In the genomic region with DNA sequence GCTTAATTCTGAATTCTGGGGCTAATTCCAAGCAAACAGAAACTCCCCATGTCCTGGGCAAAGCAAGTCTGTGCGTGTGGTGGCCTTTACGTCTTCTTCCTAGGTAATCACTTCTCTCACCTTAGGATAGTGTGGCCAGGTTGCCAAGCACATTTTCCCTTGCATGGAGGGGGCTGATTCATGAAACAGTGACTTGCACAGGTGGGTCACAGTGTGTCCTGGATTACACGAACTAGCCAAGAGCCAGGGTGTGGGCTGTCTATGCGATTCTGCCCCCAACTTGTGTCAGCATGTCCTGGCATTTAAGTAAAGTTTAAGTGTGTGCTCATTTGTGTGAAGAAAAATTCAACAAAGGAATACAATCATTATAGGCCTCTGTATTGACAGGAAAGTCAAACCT, we compare ENCODE assay signal across 29 cellular contexts.
"Had no signal": no experiment of that assay in that cellular context is flagged by ENCODE, and none has a peak within 500 bp of the region (broad histone marks: within the 10 kb centered on the region; RNA-seq: fewer than 3 reads in every experiment).

No MANE protein-coding gene starts in this region.

- H3K4me2 ChIP-seq: hepatocyte had no signal

- H3K9me3 ChIP-seq: gastrocnemius medialis, ovary, right lobe of liver, thoracic aorta, vagina had no signal

- FAIRE-seq: astrocyte had no signal

- H3K36me3 ChIP-seq: brain microvascular endothelial cell, gastrocnemius medialis, ovary, right lobe of liver, thoracic aorta, vagina had no signal

- H3K27ac ChIP-seq: brain microvascular endothelial cell, gastrocnemius medialis, hepatocyte, ovary, right lobe of liver, thoracic aorta, vagina had no signal

- DNase-seq: activated CD4-positive, alpha-beta memory T cell treated with anti-CD3 and anti-CD28 coated beads for 36 hours; activated CD4-positive, alpha-beta T cell treated with anti-CD3 and anti-CD28 coated beads, Interleukin-2, amount 10 ng/mL, durations not matched to agents 24 days and 14 days; activated CD8-positive, alpha-beta memory T cell treated with anti-CD3 and anti-CD28 coated beads, Interleukin-2, amount 50 U/mL, for 4 hours; activated effector memory CD4-positive, alpha-beta T cell treated with anti-CD3 and anti-CD28 coated beads, Interleukin-2, amount 50 U/mL, for 16 hours; activated naive CD4-positive, alpha-beta T cell treated with anti-CD3 and anti-CD28 coated beads, Interleukin-2, amount 10 ng/mL, durations not matched to agents 7 days and 5 days; activated naive CD8-positive, alpha-beta T cell treated with anti-CD3 and anti-CD28 coated beads, Interleukin-2, amount 10 ng/mL, durations not matched to agents 7 days and 5 days; activated T-cell treated with anti-CD3 and anti-CD28 coated beads, Interleukin-2, amount 50 U/mL, for 1 hour; brain microvascular endothelial cell; caudate nucleus; cortex of kidney; effector memory CD8-positive, alpha-beta T cell; gastrocnemius medialis; glutamatergic neuron; islet precursor cell; left cardiac atrium; left ventricle myocardium superior; naive B cell; nephron progenitor cell; ovary; right lobe of liver; stimulated activated CD4-positive, alpha-beta T cell treated with anti-CD3 and anti-CD28 coated beads, Interleukin-12 subunit alpha, Interleukin-12 subunit beta, amount 100 ng/mL, for 4 hours; stimulated activated CD4-positive, alpha-beta T cell treated with anti-CD3 and anti-CD28 coated beads, Interleukin-4, amount 100 ng/mL, for 1 hour; stimulated activated naive CD8-positive, alpha-beta T cell treated with anti-CD3 and anti-CD28 coated beads, Interleukin-15, Interleukin-2, amounts not matched to agents 100 U/mL and 50 U/mL, for 24 hours; T-helper 1 cell; trophoblast cell had no signal

- H3K79me2 ChIP-seq: hepatocyte had no signal

- H3K4me1 ChIP-seq: gastrocnemius medialis, right lobe of liver, vagina had no signal

- H3K4me3 ChIP-seq: gastrocnemius medialis, hepatocyte, ovary, right lobe of liver, thoracic aorta, vagina had no signal

- H2AFZ ChIP-seq: hepatocyte had no signal

- H3K27me3 ChIP-seq: brain microvascular endothelial cell, gastrocnemius medialis, hepatocyte, ovary, right lobe of liver, vagina had no signal
